17 cellular contexts compared by ENCODE assay signal in the genomic region with DNA sequence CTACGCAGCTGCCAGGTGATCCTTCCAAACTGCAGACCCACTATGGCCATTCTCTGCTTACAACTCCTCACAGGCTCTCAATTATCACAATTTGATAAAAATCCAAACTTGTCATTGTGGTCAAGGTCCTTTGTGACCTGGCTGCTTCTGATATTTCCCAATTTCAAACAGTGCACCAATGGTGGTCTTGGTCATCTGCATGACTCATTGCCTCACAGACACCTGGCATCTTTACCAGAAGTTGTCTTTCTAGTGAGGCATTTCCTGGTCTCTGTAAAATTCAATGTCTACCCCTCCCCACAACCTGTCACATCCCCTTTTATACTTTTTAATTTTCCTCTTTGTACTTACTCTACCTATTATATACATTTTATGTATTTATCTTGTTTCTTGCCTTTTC. TPM values are rescaled to one million over a fixed set of nuclear protein-coding genes. Genes with fewer than 3 reads are reported as not detected.
DNase-seq lines count a peak whose midpoint lies in the region; ATAC-seq and TF ChIP-seq lines count a peak whose summit lies in the region.
"Had no signal": no experiment of that assay in that cellular context is flagged by ENCODE, and none has a peak within 500 bp of the region (broad histone marks: within the 10 kb centered on the region; RNA-seq: fewer than 3 reads in every experiment).

No MANE protein-coding gene starts in this region.

- H3K4me1 ChIP-seq in PC-3 (ENCODE audit: insufficient read depth, low read length), result no peaks in the 10 kb centered on the region
- no peaks in the 10 kb centered on the region for H3K4me1 ChIP-seq in CD4-positive, alpha-beta memory T cell (ENCODE audit: insufficient read depth, low read length)
- H3K4me1 ChIP-seq: Caco-2 had no signal

- peaks cover 8 to 9% of the 10 kb centered on the region in 2 donors for H3K27me3 Mint-ChIP-seq in CD4-positive, alpha-beta memory T cell
- H3K27me3 Mint-ChIP-seq: B cell had no signal

- DNase-seq in A172 (ENCODE audit: low spot score), result peak; percentile 19
- peak; percentile 17 for DNase-seq in HT1080 (ENCODE audit: low read depth)
- peak; percentile 26 for DNase-seq in PC-3
- peak; percentile 28 for DNase-seq in kidney tubule cell (ENCODE audit: low spot score)
- DNase-seq in CD4-positive, alpha-beta memory T cell, result no peak
- no peak for DNase-seq in DMS153 treated with DMSO at 0.1 percent for 48 hours (lab: John Stamatoyannopoulos, UW; ENCODE audit: unreplicated experiment)
- no peak for DNase-seq in posterior vena cava (ENCODE audit: low spot score)
- DNase-seq: Caco-2; CD8-positive, alpha-beta T cell; DMS53; GM23248; IMR-90 had no signal

- no peaks in the 10 kb centered on the region for H4K20me1 ChIP-seq in PC-3 (ENCODE audit: low read length)

- intact Hi-C loops in PC-3 (cut with micrococcal nuclease) (no loop called here), posterior vena cava (cut with DNase I) (no loop called here)
- intact Hi-C loops in CD4-positive, alpha-beta memory T cell (cut with micrococcal nuclease), result no loop called here

- peaks cover 0 to 3% (median 0%) of the 10 kb centered on the region in 8 donors for H3K9me3 Mint-ChIP-seq in CD4-positive, alpha-beta memory T cell
- H3K9me3 Mint-ChIP-seq: CD8-positive, alpha-beta T cell had no signal

- no peak overlapping the region for H2AFZ ChIP-seq in PC-3 (ENCODE audit: low read length)
- H2AFZ ChIP-seq: GM23248 had no signal

- no peaks in the 10 kb centered on the region for H3K27me3 ChIP-seq in PC-3 (ENCODE audit: low read length)
- H3K27me3 ChIP-seq in CD4-positive, alpha-beta memory T cell (ENCODE audit: insufficient read depth, low read length), result no peaks in the 10 kb centered on the region

- TF ChIP-seq CTCF in PC-3 (conservative IDR thresholded peaks at IDR 0.05; ENCODE audit: low read depth, low read length), result no peak

- H3K4me3 ChIP-seq in PC-3 (ENCODE audit: low read length), result no peak overlapping the region
- no peak overlapping the region for H3K4me3 ChIP-seq in CD4-positive, alpha-beta memory T cell (ENCODE audit: low read length in 2 of 2)
- H3K4me3 ChIP-seq: GM23248 had no signal

- H3K79me2 ChIP-seq in PC-3 (ENCODE audit: low read length), result no peaks in the 10 kb centered on the region

- H3K4me2 ChIP-seq in PC-3 (ENCODE audit: low read length), result no peak overlapping the region

- H3K36me3 ChIP-seq in PC-3 (ENCODE audit: low read depth, low read length), result no peaks in the 10 kb centered on the region
- H3K36me3 ChIP-seq in CD4-positive, alpha-beta memory T cell (ENCODE audit: insufficient read depth, low read length), result no peaks in the 10 kb centered on the region

- no peak overlapping the region for H3K27ac Mint-ChIP-seq in CD4-positive, alpha-beta memory T cell
- H3K27ac Mint-ChIP-seq: B cell; CD8-positive, alpha-beta T cell had no signal

- no peaks in the 10 kb centered on the region for H3F3A ChIP-seq in PC-3 (ENCODE audit: low read length, unreplicated experiment)

- CTCF ChIA-PET in PC-3 (lab: Charles Lee), result no interaction called here
- CTCF ChIA-PET in CD4-positive, alpha-beta memory T cell (lab: Charles Lee; ENCODE audit: partially characterized antibody), result no interaction called here

- BruUV-seq in PC-3 (replicated peaks; lab: Mats Ljungman, UMichigan), result no TSS peak

- no peak for ATAC-seq in PC-3
- no peak for ATAC-seq in activated CD4-positive, CD25-positive, alpha-beta regulatory T cell treated with anti-CD3 and anti-CD28 coated beads, Interleukin-2, amount 50 U/mL, for 24 hours
- ATAC-seq: CD8-positive, alpha-beta T cell; HCT116 had no signal

- no peaks in the 10 kb centered on the region for H3K36me3 Mint-ChIP-seq in CD4-positive, alpha-beta memory T cell
- H3K36me3 Mint-ChIP-seq: CD8-positive, alpha-beta T cell had no signal

- no peak overlapping the region for H3K27ac ChIP-seq in PC-3 (ENCODE audit: low read length)
- no peak overlapping the region for H3K27ac ChIP-seq in CD4-positive, alpha-beta memory T cell (ENCODE audit: low read depth, low read length)
- H3K27ac ChIP-seq: C4-2B, GM23248, HL-60 had no signal

- H3K9me2 ChIP-seq in PC-3 (replicated peaks; ENCODE audit: low read length), result no peaks in the 10 kb centered on the region

- H3K9me3 ChIP-seq in PC-3 (ENCODE audit: low read length), result no peaks in the 10 kb centered on the region
- no peaks in the 10 kb centered on the region for H3K9me3 ChIP-seq in CD4-positive, alpha-beta memory T cell (ENCODE audit: control insufficient read depth in 1 of 2, low read length in 2 of 2)
- H3K9me3 ChIP-seq: Caco-2 had no signal

- no peak overlapping the region for H3K4me3 Mint-ChIP-seq in CD4-positive, alpha-beta memory T cell
- H3K4me3 Mint-ChIP-seq: B cell; CD8-positive, alpha-beta T cell had no signal

- no peak overlapping the region for H3K9ac ChIP-seq in PC-3 (ENCODE audit: low read length)
- H3K9ac ChIP-seq: GM23248 had no signal

- H3K4me1 Mint-ChIP-seq in CD4-positive, alpha-beta memory T cell, result peaks cover 0 to 3% (median 0%) of the 10 kb centered on the region in 4 donors

- POLR2A ChIA-PET in PC-3 (lab: Charles Lee; ENCODE audit: unreplicated experiment), result no interaction called here
- POLR2A ChIA-PET in CD4-positive, alpha-beta memory T cell (lab: Charles Lee; ENCODE audit: partially characterized antibody), result no interaction called here

RNA-seq across cellular contexts. Expression of gene PAPOLA, which starts 17.8 kb away (rescaled TPM):
- 57.9 and 64.6 TPM in 2 replicates for total RNA-seq in A172 (2014; rRNA removed; shearing (Covaris generic))
- total RNA-seq in HT1080 (2014; rRNA removed; shearing (Covaris generic)), result 66.2 and 104 TPM in 2 replicates
- polyA plus RNA-seq in HT1080 (2015; cell fraction: cytosol; rRNA removed), result 130 and 152 TPM in 2 replicates
- 124 and 133 TPM in 2 replicates for polyA plus RNA-seq in HT1080 (2015; cell fraction: nucleus; rRNA removed)
- total RNA-seq in PC-3 (2014; rRNA removed) (111 and 123 TPM in 2 replicates), posterior vena cava (100 to 1,000 TPM; 127 to 153 TPM)
- total RNA-seq in CD4-positive, alpha-beta memory T cell, result 100 to 1,000 TPM; 236 to 244 TPM
- 10 to 100 TPM; 74.3 to 78.4 TPM for polyA plus RNA-seq in CD4-positive, alpha-beta memory T cell

Comparison
In these comparisons a context has a peak if more than half of its experiments do, and no peak if none do; other contexts are left out.
1. DNase-seq: peak in A172 (single experiment), HT1080 (single experiment), PC-3 (single experiment) and kidney tubule cell (single experiment); none in CD4-positive, alpha-beta memory T cell (0 of 5), DMS153 treated with DMSO at 0.1 percent for 48 hours (single experiment) and posterior vena cava (single experiment).